Comparison of ENCODE assay signal across 13 cellular contexts in the genomic region with DNA sequence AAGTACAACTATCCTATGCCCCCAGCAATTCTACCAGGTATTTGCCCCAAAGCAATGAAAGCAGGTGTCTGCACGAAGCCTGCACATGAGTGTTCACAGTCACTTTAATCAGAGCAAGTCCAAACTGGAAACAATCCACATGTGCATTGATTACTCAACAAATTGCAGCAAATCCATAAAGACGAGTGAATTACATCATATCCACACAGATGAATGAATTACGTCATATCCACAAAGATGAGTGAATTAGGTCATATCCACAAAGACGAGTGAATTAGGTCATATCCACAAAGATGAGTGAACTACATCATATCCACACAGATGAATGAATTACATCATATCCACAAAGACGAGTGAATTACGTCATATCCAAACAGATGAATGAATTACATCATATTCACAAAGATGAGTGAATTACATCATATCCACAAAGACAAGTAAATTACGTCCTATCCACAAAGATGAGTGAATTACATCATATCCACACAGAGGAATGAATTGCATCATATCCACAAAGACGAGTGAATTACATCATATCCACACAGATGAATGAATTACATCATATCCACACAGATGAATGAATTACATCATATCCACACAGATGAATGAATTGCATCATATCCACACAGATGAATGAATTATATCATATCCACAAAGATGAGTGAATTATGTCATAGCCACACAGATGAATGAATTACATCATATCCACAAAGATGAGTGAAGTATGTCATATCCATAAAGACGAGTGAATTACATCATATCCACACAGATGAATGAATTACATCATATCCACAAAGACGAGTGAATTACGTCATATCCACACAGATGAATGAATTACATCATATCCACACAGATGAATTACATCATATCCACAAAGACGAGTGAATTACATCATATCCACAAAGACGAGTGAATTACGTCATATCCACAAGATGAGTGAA. TPM values are rescaled to one million over a fixed set of nuclear protein-coding genes. Genes with fewer than 3 reads are reported as not detected.
"Had no signal": no experiment of that assay in that cellular context is flagged by ENCODE, and none has a peak within 500 bp of the region (broad histone marks: within the 10 kb centered on the region; RNA-seq: fewer than 3 reads in every experiment).

No MANE protein-coding gene starts in this region.

RNA-seq across cellular contexts. Expression of gene CHRNA4, which starts 21.7 kb away (rescaled TPM):
- total RNA-seq: activated CD4-positive, alpha-beta memory T cell treated with anti-CD3 and anti-CD28 coated beads for 36 hours; activated CD4-positive, alpha-beta T cell treated with anti-CD3 and anti-CD28 coated beads, Interleukin-2, amount 10 ng/mL, durations not matched to agents 24 days and 14 days; activated T-helper 17 cell treated with anti-CD3 and anti-CD28 coated beads, Interleukin-2, amount 50 U/mL, for 72 hours; aorta; fibroblast of lung; renal cortical epithelial cell; T-helper 17 cell; ureter had no signal
- polyA plus RNA-seq: adipose tissue, aorta, fibroblast of lung had no signal

RNA-seq across cellular contexts. Expression of gene COL20A1, which starts 46.4 kb away (rescaled TPM):
- total RNA-seq: activated CD4-positive, alpha-beta memory T cell treated with anti-CD3 and anti-CD28 coated beads for 36 hours; activated CD4-positive, alpha-beta T cell treated with anti-CD3 and anti-CD28 coated beads, Interleukin-2, amount 10 ng/mL, durations not matched to agents 24 days and 14 days; fibroblast of lung; left cardiac atrium; left ventricle myocardium superior; renal cortical epithelial cell; right lobe of liver; ureter had no signal
- polyA plus RNA-seq: adipose tissue, esophagus, fibroblast of lung had no signal
